ENCODE assay signal across 8 cellular contexts in the genomic region with DNA sequence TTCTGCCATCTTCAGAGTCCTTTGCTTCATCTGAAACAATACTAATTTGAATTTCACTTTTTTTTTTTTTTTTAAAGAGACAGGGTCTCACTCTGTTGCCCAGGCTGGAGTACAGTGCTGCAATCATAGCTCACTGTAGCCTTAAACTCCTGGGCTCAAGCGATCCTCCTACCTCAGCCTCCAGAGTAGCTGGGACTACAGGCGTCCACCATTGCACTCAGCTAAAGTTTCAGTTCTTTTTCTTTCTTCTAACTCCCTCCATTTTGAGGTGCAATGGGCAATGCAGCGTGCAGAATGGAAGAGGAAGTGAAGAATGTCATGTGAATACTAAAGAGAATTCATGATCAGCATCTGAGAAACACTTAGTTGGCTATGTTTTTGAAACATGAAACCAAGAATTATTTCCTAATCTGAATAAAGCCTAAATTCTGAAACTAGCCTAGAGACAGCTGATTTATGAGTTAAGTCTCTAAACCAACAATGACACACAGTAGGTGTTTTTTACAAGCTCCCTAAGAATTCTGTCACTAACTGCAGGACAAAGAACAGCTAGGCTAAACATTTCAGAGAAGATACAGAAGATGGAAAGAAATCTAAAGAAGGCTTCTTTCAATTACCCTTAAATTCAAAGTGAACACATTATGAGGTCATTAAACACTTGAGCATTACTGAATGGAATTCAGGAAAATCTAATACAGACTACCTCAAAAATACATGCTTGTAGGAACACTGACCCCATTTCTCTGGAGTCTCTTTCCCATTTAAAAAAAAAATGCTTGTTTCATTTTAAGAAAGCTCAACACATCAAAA. TPM values are rescaled to one million over a fixed set of nuclear protein-coding genes. Genes with fewer than 3 reads are reported as not detected.
DNase-seq lines count a peak whose midpoint lies in the region; ATAC-seq, FAIRE-seq and TF ChIP-seq lines count a peak whose summit lies in the region.

No MANE protein-coding gene starts in this region.

- POLR2A ChIA-PET in activated naive CD8-positive, alpha-beta T cell treated with anti-CD3 and anti-CD28 coated beads, Interleukin-2, amount 10 ng/mL, durations not matched to agents 7 days and 5 days (lab: Charles Lee), result interaction anchor here (0.8 to 1.0 kb wide), 2 partner anchors 9 to 11 kb away, joined by 3 to 4 read pairs; no protein-coding TSS in a partner anchor
- POLR2A ChIA-PET in Caco-2 (lab: Charles Lee), result interaction anchor here (0.6 kb wide), 1 partner anchor 160 kb away, joined by 3 read pairs; no protein-coding TSS in a partner anchor

- CTCF ChIA-PET in Caco-2 (lab: Charles Lee), result no interaction called here

- no peak for TF ChIP-seq CTCF in transverse colon (IDR thresholded peaks at IDR 0.05)
- TF ChIP-seq CTCF in Caco-2 (IDR thresholded peaks at IDR 0.05; ENCODE audit: insufficient read depth in 1 of 2, low read depth in 1 of 2, low read length in 1 of 2, severe bottlenecking in 1 of 2, unreplicated experiment in 1 of 2), result no peak

- H3K36me3 Mint-ChIP-seq in activated naive CD8-positive, alpha-beta T cell treated with anti-CD3 and anti-CD28 coated beads, Interleukin-2, amount 10 ng/mL, durations not matched to agents 7 days and 5 days, result peaks cover 29% of the 10 kb centered on the region
- peaks cover 38% of the 10 kb centered on the region for H3K36me3 Mint-ChIP-seq in Caco-2 (ENCODE audit: insufficient read depth, unreplicated experiment)

- no peaks in the 10 kb centered on the region for H3K27me3 ChIP-seq in right cardiac atrium (ENCODE audit: control insufficient read depth, insufficient read depth)
- no peaks in the 10 kb centered on the region for H3K27me3 ChIP-seq in transverse colon
- H3K27me3 ChIP-seq in Caco-2 (replicated peaks; ENCODE audit: control insufficient read depth, insufficient read depth, low read length), result no peaks in the 10 kb centered on the region

- intact Hi-C loops in Right ventricle myocardium inferior (cut with DNase I) (no loop called here), right cardiac atrium (cut with DNase I) (no loop called here), transverse colon (cut with DNase I; ENCODE audit: low total_unique reads) (no loop called here), Caco-2 (cut with micrococcal nuclease; ENCODE audit: unreplicated experiment) (no loop called here)

- H3K27ac ChIP-seq in right cardiac atrium (ENCODE audit: low read length), result no peak overlapping the region
- peak overlapping the region; percentile 20 to 50 (median 42) for H3K27ac ChIP-seq in transverse colon
- H3K27ac ChIP-seq in substantia nigra (ENCODE audit: low read depth, low read length, poor library complexity, severe bottlenecking), result no peak overlapping the region

- H3K36me3 ChIP-seq in transverse colon (peaks cover 0 to 47% (median 22%) of the 10 kb centered on the region in 4 donors), Caco-2 (ENCODE audit: control insufficient read depth, insufficient read depth, low read length) (peaks cover 2% of the 10 kb centered on the region; the same call in 1 of the 2 replicates)

- no peak overlapping the region for H3K4me3 Mint-ChIP-seq in activated naive CD8-positive, alpha-beta T cell treated with anti-CD3 and anti-CD28 coated beads, Interleukin-2, amount 10 ng/mL, durations not matched to agents 7 days and 5 days
- H3K4me3 Mint-ChIP-seq in Caco-2 (ENCODE audit: unreplicated experiment), result no peak overlapping the region

- in situ Hi-C loops in transverse colon (cut with MboI; ENCODE audit: low pct_ligation_motif_present in 1 of 4, low pct_unique_long_range_greater_than_20kb in 1 of 4, low sequenced_read_pairs in 3 of 4), result no loop called here

- no TSS peak for BruUV-seq in Caco-2 (replicated peaks; lab: Mats Ljungman, UMichigan)

- TF ChIP-seq EP300 in transverse colon (IDR thresholded peaks at IDR 0.05; ENCODE audit: low read depth), result no peak

- peaks cover 6% of the 10 kb centered on the region for H3K4me1 Mint-ChIP-seq in activated naive CD8-positive, alpha-beta T cell treated with anti-CD3 and anti-CD28 coated beads, Interleukin-2, amount 10 ng/mL, durations not matched to agents 7 days and 5 days
- H3K4me1 Mint-ChIP-seq in Caco-2 (ENCODE audit: low read depth, unreplicated experiment), result no peaks in the 10 kb centered on the region

- peaks cover 2% of the 10 kb centered on the region for H3K4me1 ChIP-seq in right cardiac atrium (ENCODE audit: control insufficient read depth, insufficient read depth, low read length)
- peaks cover 5 to 11% (median 10%) of the 10 kb centered on the region in 4 donors for H3K4me1 ChIP-seq in transverse colon
- no peaks in the 10 kb centered on the region for H3K4me1 ChIP-seq in Caco-2

- peak overlapping the region; percentile 1 for H3K27ac Mint-ChIP-seq in activated naive CD8-positive, alpha-beta T cell treated with anti-CD3 and anti-CD28 coated beads, Interleukin-2, amount 10 ng/mL, durations not matched to agents 7 days and 5 days
- no peak overlapping the region for H3K27ac Mint-ChIP-seq in Caco-2 (ENCODE audit: unreplicated experiment)

- no peak overlapping the region for H3K4me3 ChIP-seq in right cardiac atrium (ENCODE audit: low read length)
- H3K4me3 ChIP-seq in transverse colon, result no peak overlapping the region
- no peak overlapping the region for H3K4me3 ChIP-seq in Caco-2 (ENCODE audit: low read depth, low read length)

- H3K27me3 Mint-ChIP-seq in activated naive CD8-positive, alpha-beta T cell treated with anti-CD3 and anti-CD28 coated beads, Interleukin-2, amount 10 ng/mL, durations not matched to agents 7 days and 5 days, result no peaks in the 10 kb centered on the region
- no peaks in the 10 kb centered on the region for H3K27me3 Mint-ChIP-seq in Caco-2 (ENCODE audit: insufficient read depth, unreplicated experiment)

- DNase-seq in Right ventricle myocardium inferior (ENCODE audit: missing footprints), result no peak
- DNase-seq in right cardiac atrium, result no peak
- DNase-seq in activated naive CD8-positive, alpha-beta T cell treated with anti-CD3 and anti-CD28 coated beads, Interleukin-2, amount 10 ng/mL, durations not matched to agents 7 days and 5 days, result no peak
- no peak for DNase-seq in transverse colon
- no peak for DNase-seq in Caco-2
- DNase-seq in substantia nigra (lab: John Stamatoyannopoulos, UW), result no peak
- DNase-seq in HTR-8/SVneo (ENCODE audit: insufficient read length, low spot score), result no peak

- ATAC-seq in Right ventricle myocardium inferior, result peak; percentile 28
- no peak for ATAC-seq in right cardiac atrium
- peak; percentile 77 for ATAC-seq in HG03139 (IDR thresholded peaks at IDR 0.05; ENCODE audit: unreplicated experiment)
- no peak for ATAC-seq in activated naive CD8-positive, alpha-beta T cell treated with anti-CD3 and anti-CD28 coated beads, Interleukin-2, amount 10 ng/mL, durations not matched to agents 7 days and 5 days (ENCODE audit: low read depth)

- H3K9me3 ChIP-seq in right cardiac atrium (ENCODE audit: control insufficient read depth, low read length), result no peaks in the 10 kb centered on the region
- H3K9me3 ChIP-seq in transverse colon, result no peaks in the 10 kb centered on the region
- no peaks in the 10 kb centered on the region for H3K9me3 ChIP-seq in Caco-2

- WGBS in right cardiac atrium, result 83% methylated on average over 3 of the region's 3 CpGs
- 80 to 93% methylated on average over 3 of the region's 3 CpGs for WGBS in transverse colon (ENCODE audit: low coverage in 1 of 2), 2 donors

- FAIRE-seq in HTR-8/SVneo (lab: Jason Lieb, UNC), result no peak

- no peaks in the 10 kb centered on the region for H3K9me3 Mint-ChIP-seq in activated naive CD8-positive, alpha-beta T cell treated with anti-CD3 and anti-CD28 coated beads, Interleukin-2, amount 10 ng/mL, durations not matched to agents 7 days and 5 days
- no peaks in the 10 kb centered on the region for H3K9me3 Mint-ChIP-seq in Caco-2 (ENCODE audit: unreplicated experiment)

- no peak for TF ChIP-seq POLR2A in transverse colon (IDR thresholded peaks at IDR 0.05)

RNA-seq across cellular contexts. Expression of a gene that starts 21.0 kb away (rescaled TPM):
- 27.7 TPM for total RNA-seq in Right ventricle myocardium inferior
- total RNA-seq in right cardiac atrium, result 10 to 100 TPM; 24.8 to 33.3 (median 26.1) TPM
- 24.4 TPM for polyA plus RNA-seq in right cardiac atrium
- total RNA-seq in activated naive CD8-positive, alpha-beta T cell treated with anti-CD3 and anti-CD28 coated beads, Interleukin-2, amount 10 ng/mL, durations not matched to agents 7 days and 5 days, result 10 to 100 TPM; 30.1 to 31.8 TPM
- 10 to 100 TPM in 2 of 4 donors, 1 to 10 TPM in 2; 4.9 to 12.3 (median 8.6) TPM for total RNA-seq in transverse colon
- total RNA-seq in Caco-2 (2022), result 11.1 and 12.8 TPM in 2 replicates

RNA-seq across cellular contexts. Expression of a gene that starts 53.4 kb away (rescaled TPM):
- total RNA-seq in Right ventricle myocardium inferior (20.3 TPM), right cardiac atrium (10 to 100 TPM; 22.0 to 29.4 (median 23.9) TPM), transverse colon (100 to 1,000 TPM in 1 of 4 donors, 10 to 100 TPM in 3; 66.8 to 105 (median 71.1) TPM), Caco-2 (2022) (23.5 and 24.3 TPM in 2 replicates)
- polyA plus RNA-seq in right cardiac atrium, result 25.8 TPM
- total RNA-seq in activated naive CD8-positive, alpha-beta T cell treated with anti-CD3 and anti-CD28 coated beads, Interleukin-2, amount 10 ng/mL, durations not matched to agents 7 days and 5 days, result 10 to 100 TPM; 30.7 to 38.3 TPM

Comparison
In these comparisons a context has a peak if more than half of its experiments do, and no peak if none do; other contexts are left out.
1. ATAC-seq: peak in Right ventricle myocardium inferior (single experiment) and HG03139 (single experiment); none in right cardiac atrium (0 of 2) and activated naive CD8-positive, alpha-beta T cell treated with anti-CD3 and anti-CD28 coated beads, Interleukin-2, amount 10 ng/mL, durations not matched to agents 7 days and 5 days (single experiment).
2. H3K27ac ChIP-seq: peak in transverse colon (4 of 4); none in right cardiac atrium (single experiment) and substantia nigra (single experiment).